ENCODE assay signal across 8 cellular contexts in the genomic region with DNA sequence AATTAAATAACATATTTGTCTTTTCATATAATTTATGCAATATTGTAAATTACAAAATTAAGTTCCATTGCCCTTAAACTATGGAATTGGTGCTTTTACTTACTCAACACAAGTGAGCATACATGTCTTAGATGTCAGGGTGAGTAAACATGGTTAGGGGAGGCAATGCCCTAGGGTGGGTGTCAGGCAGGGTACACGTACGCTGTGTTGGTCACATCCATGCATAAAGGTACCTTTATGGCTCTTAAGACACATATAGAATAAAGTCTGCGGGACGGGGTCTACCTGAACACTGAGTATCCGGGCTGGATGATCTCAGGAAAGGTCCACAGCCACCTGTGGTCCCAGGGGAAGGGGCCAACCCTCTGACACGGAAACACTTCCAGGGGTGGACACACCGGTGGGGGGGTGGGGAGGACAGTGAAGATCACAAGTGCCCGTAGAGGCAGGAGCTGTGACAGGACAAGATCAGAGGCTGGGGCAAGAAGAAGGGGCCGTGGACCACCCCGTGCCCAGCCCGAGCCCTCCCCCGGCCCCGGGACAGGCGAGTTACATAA. TPM values are rescaled to one million over a fixed set of nuclear protein-coding genes. Genes with fewer than 3 reads are reported as not detected.
DNase-seq lines count a peak whose midpoint lies in the region; ATAC-seq and TF ChIP-seq lines count a peak whose summit lies in the region.

No MANE protein-coding gene starts in this region.

- ATAC-seq in HG02852 (IDR thresholded peaks at IDR 0.05; ENCODE audit: unreplicated experiment), result peak; percentile 20

- no peaks in the 10 kb centered on the region for H3K9me3 ChIP-seq in mesodermal cell (ENCODE audit: control insufficient read depth, low read length)
- H3K9me3 ChIP-seq in tibial artery, result no peaks in the 10 kb centered on the region

- DNase-seq in NCI-H146 (lab: John Stamatoyannopoulos, UW) (peak; percentile 69), NCI-H146 treated with DMSO at 0.1 percent for 48 hours (lab: John Stamatoyannopoulos, UW; ENCODE audit: unreplicated experiment) (no peak), RPMI8226 (peak; percentile 64), cardiac fibroblast (ENCODE audit: low read depth in 2 of 2) (peak in 1 of 2 donors; percentile 12), tibial artery (no peak)
- DNase-seq in activated effector memory CD4-positive, alpha-beta T cell treated with anti-CD3 and anti-CD28 coated beads, Interleukin-2, amount 50 U/mL, for 16 hours, result no peak

- 5 to 11% methylated on average over 10 to 13 of the region's 14 CpGs for WGBS in mesodermal cell (ENCODE audit: insufficient coverage in 2 of 2), 2 experiments

- H3K4me3 ChIP-seq in cardiac fibroblast (replicated peaks in 1 of 2; ENCODE audit: low read depth in 2 of 2, low read length in 2 of 2) (peak overlapping the region; percentile 79 to 97), mesodermal cell (ENCODE audit: extremely low read depth, insufficient read depth, low read length, poor library complexity, severe bottlenecking) (peak overlapping the region; percentile 93), tibial artery (peak overlapping the region; percentile 72 to 97)

- peaks cover 16% of the 10 kb centered on the region for H3K4me1 ChIP-seq in mesodermal cell (ENCODE audit: control insufficient read depth, insufficient read depth, low read length, poor library complexity, severe bottlenecking)
- H3K4me1 ChIP-seq in tibial artery, result peaks cover 0 to 18% (median 5%) of the 10 kb centered on the region in 4 donors

- H3K27me3 ChIP-seq in tibial artery, result no peaks in the 10 kb centered on the region

- no peak for TF ChIP-seq CTCF in cardiac fibroblast (IDR thresholded peaks at IDR 0.05; ENCODE audit: low read depth, low read length)
- TF ChIP-seq CTCF in tibial artery (IDR thresholded peaks at IDR 0.05), result no peak

- intact Hi-C loops in tibial artery (cut with DNase I; ENCODE audit: low total_unique reads), result no loop called here

- H3K27ac ChIP-seq in mesodermal cell (ENCODE audit: low read depth, low read length, severe bottlenecking) (peak overlapping the region; percentile 90), tibial artery (peak overlapping the region; percentile 45 to 75)

- peaks cover 7% of the 10 kb centered on the region for H3K36me3 ChIP-seq in mesodermal cell (ENCODE audit: control insufficient read depth, insufficient read depth, low read length)
- H3K36me3 ChIP-seq in tibial artery, result no peaks in the 10 kb centered on the region

RNA-seq across cellular contexts. Expression of gene LIN9, which starts 0.7 kb away (rescaled TPM):
- polyA plus RNA-seq in mesodermal cell (2013, experiment 1 of 2), result 10.9 TPM
- polyA plus RNA-seq in mesodermal cell (2013, experiment 2 of 2), result 13.7 TPM

Comparison
In these comparisons a context has a peak if more than half of its experiments do, and no peak if none do; other contexts are left out.
1. DNase-seq: peak in NCI-H146 (single experiment) and RPMI8226 (single experiment); none in NCI-H146 treated with DMSO at 0.1 percent for 48 hours (single experiment), tibial artery (0 of 2) and activated effector memory CD4-positive, alpha-beta T cell treated with anti-CD3 and anti-CD28 coated beads, Interleukin-2, amount 50 U/mL, for 16 hours (single experiment).
2. Peak in every context shown above with its lines, with median percentiles within 50 percentile points of each other: H3K4me3 ChIP-seq.